1 cellular context compared by ENCODE assay signal in genomic region chr17:45238155-45238774, GRCh38.
TF ChIP-seq lines count a peak whose summit lies in the region.

No MANE protein-coding gene starts in this region.

TF ChIP-seq in HEK293T, 16 proteins besides CTCF, POLR2A, EP300 and RAD21 (continued from another document):
- TF ChIP-seq PKNOX1 (IDR thresholded peaks at IDR 0.05) (no peak), SP1 (IDR thresholded peaks at IDR 0.05) (no peak), FOXA1 (IDR thresholded peaks at IDR 0.05) (no peak), FOXK2 (IDR thresholded peaks at IDR 0.05) (no peak), L3MBTL2 (conservative IDR thresholded peaks at IDR 0.05) (no peak), ELF4 (IDR thresholded peaks at IDR 0.05) (no peak), LEF1 (IDR thresholded peaks at IDR 0.05; ENCODE audit: borderline replicate concordance) (no peak), CTBP1 (IDR thresholded peaks at IDR 0.05; ENCODE audit: borderline replicate concordance) (no peak), BHLHE40 (IDR thresholded peaks at IDR 0.05; ENCODE audit: borderline replicate concordance) (no peak), TARDBP (IDR thresholded peaks at IDR 0.05) (no peak), HDGF (IDR thresholded peaks at IDR 0.05; ENCODE audit: borderline replicate concordance) (no peak), ARNT (IDR thresholded peaks at IDR 0.05) (no peak)
TF ChIP-seq in HEK293T: peak in this region for 0.
